In the genomic region with DNA sequence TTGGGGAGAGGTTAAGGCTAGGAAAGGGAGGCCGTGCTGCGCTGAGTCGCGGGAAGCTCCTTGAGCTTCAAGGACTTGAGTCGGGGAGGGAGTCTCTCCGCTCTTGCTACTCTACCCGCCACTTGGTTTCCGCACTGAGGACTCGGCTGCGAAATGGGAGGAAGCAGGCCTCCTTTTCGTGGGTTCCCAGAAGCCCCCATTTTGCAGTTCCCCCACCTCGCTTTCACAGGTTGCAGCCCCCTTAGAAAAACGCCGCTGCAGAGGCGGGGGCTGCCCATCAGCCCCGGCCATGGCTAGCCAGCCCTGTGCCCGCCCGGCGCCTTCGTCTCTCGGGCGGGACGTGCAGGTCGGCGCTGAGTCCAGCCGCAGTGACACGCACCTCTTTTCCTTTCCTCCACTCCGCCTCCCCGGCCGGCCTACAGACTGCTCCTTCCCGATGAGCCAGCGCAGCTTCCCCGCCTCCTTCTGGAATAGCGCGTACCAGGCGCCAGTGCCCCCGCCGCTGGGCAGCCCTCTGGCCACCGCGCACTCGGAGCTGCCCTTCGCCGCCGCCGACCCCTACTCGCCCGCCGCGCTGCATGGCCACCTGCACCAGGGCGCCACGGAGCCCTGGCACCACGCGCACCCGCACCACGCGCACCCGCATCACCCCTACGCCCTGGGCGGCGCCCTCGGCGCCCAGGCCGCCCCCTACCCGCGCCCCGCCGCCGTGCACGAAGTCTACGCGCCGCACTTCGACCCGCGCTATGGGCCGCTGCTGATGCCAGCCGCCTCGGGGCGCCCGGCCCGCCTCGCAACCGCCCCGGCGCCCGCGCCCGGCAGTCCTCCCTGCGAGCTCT, we compare ENCODE assay signal across 9 cellular contexts. TPM values are rescaled to one million over a fixed set of nuclear protein-coding genes. Genes with fewer than 3 reads are reported as not detected.
DNase-seq lines count a peak whose midpoint lies in the region; ATAC-seq and TF ChIP-seq lines count a peak whose summit lies in the region.
"Had no signal": no experiment of that assay in that cellular context is flagged by ENCODE, and none has a peak within 500 bp of the region (broad histone marks: within the 10 kb centered on the region; RNA-seq: fewer than 3 reads in every experiment).

No MANE protein-coding gene starts in this region.

- no peak for DNase-seq in stimulated activated naive CD8-positive, alpha-beta T cell treated with anti-CD3 and anti-CD28 coated beads, Interleukin-15, amount 100 ng/mL, for 72 hours
- no peak for DNase-seq in stimulated activated naive CD8-positive, alpha-beta T cell treated with anti-CD3 and anti-CD28 coated beads, Interleukin-15, Interleukin-2, amounts not matched to agents 100 U/mL and 50 U/mL, for 24 hours
- peak; percentile 83 for DNase-seq in endodermal cell
- peak; percentile 44 to 74 for DNase-seq in aorta
- no peak for DNase-seq in CD14-positive monocyte (ENCODE audit: low spot score)
- no peak for DNase-seq in SW 1271 (lab: John Stamatoyannopoulos, UW)

- H3K9ac ChIP-seq in endodermal cell (ENCODE audit: extremely low read depth, low read length, poor library complexity, severe bottlenecking) = no peak overlapping the region

- TF ChIP-seq CTCF in endodermal cell (conservative IDR thresholded peaks at IDR 0.05) (peak; percentile 33), CD14-positive monocyte (IDR thresholded peaks at IDR 0.05) (no peak)

- H3K4me3 ChIP-seq in endodermal cell (ENCODE audit: low read length) (peak overlapping the region; percentile 76), mesodermal cell (ENCODE audit: extremely low read depth, insufficient read depth, low read length, poor library complexity, severe bottlenecking) (peak overlapping the region; percentile 31), aorta (ENCODE audit: low read length in 2 of 2) (peak overlapping the region in 1 of 2 donors; percentile 9)

- H3K9me3 ChIP-seq in endodermal cell (ENCODE audit: control insufficient read depth, low read length) (no peaks in the 10 kb centered on the region), mesodermal cell (ENCODE audit: control insufficient read depth, low read length) (no peaks in the 10 kb centered on the region), aorta (ENCODE audit: control insufficient read depth, low read length) (no peaks in the 10 kb centered on the region)

- intact Hi-C loops in aorta (cut with DNase I) (no loop called here), CD14-positive monocyte (cut with micrococcal nuclease) (no loop called here)

- peak; percentile 47 for ATAC-seq in stimulated activated naive CD8-positive, alpha-beta T cell treated with anti-CD3 and anti-CD28 coated beads, Interleukin-15, amount 100 ng/mL, for 72 hours
- ATAC-seq in stimulated activated naive CD8-positive, alpha-beta T cell treated with anti-CD3 and anti-CD28 coated beads, Interleukin-15, Interleukin-2, amounts not matched to agents 100 U/mL and 50 U/mL, for 24 hours = no peak
- ATAC-seq in aorta (ENCODE audit: low FRiP score) (no peak), HG02973 (IDR thresholded peaks at IDR 0.05; ENCODE audit: unreplicated experiment) (no peak)

- peaks cover 29% of the 10 kb centered on the region for H3K4me1 Mint-ChIP-seq in stimulated activated naive CD8-positive, alpha-beta T cell treated with anti-CD3 and anti-CD28 coated beads, Interleukin-15, amount 100 ng/mL, for 72 hours
- H3K4me1 Mint-ChIP-seq in endodermal cell = peaks cover 11% of the 10 kb centered on the region
- peaks cover 3% of the 10 kb centered on the region for H3K4me1 Mint-ChIP-seq in CD14-positive monocyte

- H3K36me3 Mint-ChIP-seq in endodermal cell (ENCODE audit: low read depth) (no peaks in the 10 kb centered on the region), CD14-positive monocyte (peaks cover 0 to 2% of the 10 kb centered on the region in 2 donors)
- H3K36me3 Mint-ChIP-seq: activated naive CD4-positive, alpha-beta T cell treated with anti-CD3 and anti-CD28 coated beads, Interleukin-2, amount 50 U/mL, for 24 hours had no signal

- WGBS in endodermal cell (ENCODE audit: insufficient coverage in 1 of 2, insufficient read length in 1 of 2), 2 experiments = 0 to 5% methylated on average over 22 to 89 of the region's 89 CpGs
- 0 to 1% methylated on average over 43 to 54 of the region's 89 CpGs for WGBS in mesodermal cell (ENCODE audit: insufficient coverage in 2 of 2), 2 experiments
- WGBS in aorta, 2 donors = 2% methylated on average over 69 to 89 of the region's 89 CpGs

- H3K36me3 ChIP-seq in endodermal cell (ENCODE audit: control insufficient read depth, insufficient read depth, low read length) (no peaks in the 10 kb centered on the region), mesodermal cell (ENCODE audit: control insufficient read depth, insufficient read depth, low read length) (no peaks in the 10 kb centered on the region), aorta (ENCODE audit: control insufficient read depth in 1 of 2, insufficient read depth in 2 of 2, low read length in 1 of 2) (no peaks in the 10 kb centered on the region)

- H3K27me3 ChIP-seq in endodermal cell (ENCODE audit: control insufficient read depth, insufficient read depth, low read length, poor library complexity, severe bottlenecking) (peaks cover 100% of the 10 kb centered on the region), aorta (ENCODE audit: control insufficient read depth in 1 of 2, insufficient read depth in 2 of 2, low read length in 1 of 2) (peaks cover 0 to 4% of the 10 kb centered on the region in 2 donors)

- H3K9me3 Mint-ChIP-seq in stimulated activated naive CD8-positive, alpha-beta T cell treated with anti-CD3 and anti-CD28 coated beads, Interleukin-15, amount 100 ng/mL, for 72 hours = no peaks in the 10 kb centered on the region
- no peaks in the 10 kb centered on the region for H3K9me3 Mint-ChIP-seq in endodermal cell
- peaks cover 0 to 29% (median 13%) of the 10 kb centered on the region in 7 donors for H3K9me3 Mint-ChIP-seq in CD14-positive monocyte
- H3K9me3 Mint-ChIP-seq: activated naive CD4-positive, alpha-beta T cell treated with anti-CD3 and anti-CD28 coated beads, Interleukin-2, amount 50 U/mL, for 24 hours had no signal

- no peak overlapping the region for H3K27ac Mint-ChIP-seq in stimulated activated naive CD8-positive, alpha-beta T cell treated with anti-CD3 and anti-CD28 coated beads, Interleukin-15, amount 100 ng/mL, for 72 hours
- H3K27ac Mint-ChIP-seq in endodermal cell (no peak overlapping the region), CD14-positive monocyte (no peak overlapping the region)
- H3K27ac Mint-ChIP-seq: activated naive CD4-positive, alpha-beta T cell treated with anti-CD3 and anti-CD28 coated beads, Interleukin-2, amount 50 U/mL, for 24 hours had no signal

- no peak overlapping the region for H3K27ac ChIP-seq in endodermal cell (ENCODE audit: low read depth, low read length)
- H3K27ac ChIP-seq in mesodermal cell (ENCODE audit: low read depth, low read length, severe bottlenecking) = no peak overlapping the region
- H3K27ac ChIP-seq in aorta (ENCODE audit: low read depth in 1 of 2, low read length in 2 of 2) = no peak overlapping the region

- H3K4me3 Mint-ChIP-seq in stimulated activated naive CD8-positive, alpha-beta T cell treated with anti-CD3 and anti-CD28 coated beads, Interleukin-15, amount 100 ng/mL, for 72 hours = peak overlapping the region; percentile 43 to 61
- H3K4me3 Mint-ChIP-seq in endodermal cell (peak overlapping the region; percentile 54), CD14-positive monocyte (peak overlapping the region in 1 of 2 donors; percentile 76)
- H3K4me3 Mint-ChIP-seq: activated naive CD4-positive, alpha-beta T cell treated with anti-CD3 and anti-CD28 coated beads, Interleukin-2, amount 50 U/mL, for 24 hours had no signal

- peaks cover 100% of the 10 kb centered on the region for H3K27me3 Mint-ChIP-seq in stimulated activated naive CD8-positive, alpha-beta T cell treated with anti-CD3 and anti-CD28 coated beads, Interleukin-15, amount 100 ng/mL, for 72 hours
- H3K27me3 Mint-ChIP-seq in endodermal cell (ENCODE audit: insufficient read depth) (peaks cover 97% of the 10 kb centered on the region), CD14-positive monocyte (ENCODE audit: low read depth in 3 of 3) (peaks cover 75 to 87% (median 77%) of the 10 kb centered on the region in 3 donors)

- H3K4me1 ChIP-seq in endodermal cell (ENCODE audit: control insufficient read depth, insufficient read depth, low read length) = no peaks in the 10 kb centered on the region
- H3K4me1 ChIP-seq in mesodermal cell (ENCODE audit: control insufficient read depth, insufficient read depth, low read length, poor library complexity, severe bottlenecking) = peaks cover 6% of the 10 kb centered on the region
- no peaks in the 10 kb centered on the region for H3K4me1 ChIP-seq in aorta (ENCODE audit: control insufficient read depth in 1 of 2, insufficient read depth in 2 of 2, low read length in 2 of 2)

RNA-seq across cellular contexts. Expression of gene VGLL2, which starts 5.0 kb away (rescaled TPM):
- total RNA-seq in endodermal cell (under 1 TPM in 1 of 2 donors, not detected in 1; 0.15 TPM), aorta (not detected)
- not detected for polyA plus RNA-seq in endodermal cell (2013, experiment 1 of 2)
- not detected for polyA plus RNA-seq in endodermal cell (2013, experiment 2 of 2)
- polyA plus RNA-seq in mesodermal cell (2013, experiment 1 of 2) = 0.44 TPM
- polyA plus RNA-seq in mesodermal cell (2013, experiment 2 of 2) = 0.51 TPM
- polyA plus RNA-seq in aorta (not detected), CD14-positive monocyte (not detected)

Comparison
In these comparisons a context has a peak if more than half of its experiments do, and no peak if none do; other contexts are left out.
1. DNase-seq: peak in endodermal cell (single experiment) and aorta (2 of 2); none in stimulated activated naive CD8-positive, alpha-beta T cell treated with anti-CD3 and anti-CD28 coated beads, Interleukin-15, amount 100 ng/mL, for 72 hours (0 of 2), stimulated activated naive CD8-positive, alpha-beta T cell treated with anti-CD3 and anti-CD28 coated beads, Interleukin-15, Interleukin-2, amounts not matched to agents 100 U/mL and 50 U/mL, for 24 hours (single experiment), CD14-positive monocyte (single experiment) and SW 1271 (0 of 2).